10 cellular contexts compared by ENCODE assay signal in the genomic region with DNA sequence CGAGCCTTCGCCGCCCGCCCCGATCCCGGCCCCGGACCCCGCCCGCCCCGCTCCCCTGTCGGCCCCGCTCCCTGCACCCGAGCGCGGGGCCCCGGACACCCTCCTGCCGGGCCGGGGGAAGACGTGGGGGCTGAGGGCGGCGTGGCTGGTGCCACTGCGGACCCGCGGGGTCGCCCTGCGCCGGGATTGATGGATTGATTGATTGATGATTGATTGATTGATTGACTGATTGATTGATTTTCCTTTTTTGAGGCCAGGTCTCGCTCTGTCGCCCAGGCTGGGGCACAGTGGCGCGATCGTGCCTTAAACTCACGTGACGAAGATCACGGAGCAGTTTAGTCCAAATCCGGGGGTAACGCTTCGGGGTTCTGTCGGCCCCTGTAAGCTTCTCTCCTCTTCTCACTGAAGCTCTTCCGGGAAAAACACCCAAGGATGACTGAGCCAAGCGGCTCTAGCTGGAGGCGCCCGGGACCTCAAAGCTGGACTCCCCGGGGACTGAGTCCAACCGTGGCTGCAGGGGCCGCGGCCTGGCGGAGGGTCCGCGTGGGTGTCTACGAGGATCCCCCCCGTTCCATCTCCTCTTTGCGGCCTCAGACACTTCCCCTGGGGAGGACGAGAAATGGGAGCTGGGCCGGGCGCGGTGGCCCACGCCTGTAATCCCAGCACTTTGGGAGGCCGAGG. TPM values are rescaled to one million over a fixed set of nuclear protein-coding genes. Genes with fewer than 3 reads are reported as not detected.
DNase-seq lines count a peak whose midpoint lies in the region; ATAC-seq and TF ChIP-seq lines count a peak whose summit lies in the region.
"Had no signal": no experiment of that assay in that cellular context is flagged by ENCODE, and none has a peak within 500 bp of the region (broad histone marks: within the 10 kb centered on the region; RNA-seq: fewer than 3 reads in every experiment).

No MANE protein-coding gene starts in this region.

- H3K27ac Mint-ChIP-seq in activated CD8-positive, alpha-beta memory T cell treated with anti-CD3 and anti-CD28 coated beads, Interleukin-2, amount 10 ng/mL, durations not matched to agents 7 days and 5 days, result peak overlapping the region; percentile 61
- H3K27ac Mint-ChIP-seq in activated CD4-positive, alpha-beta memory T cell treated with anti-CD3 and anti-CD28 coated beads for 36 hours, result no peak overlapping the region

- peak overlapping the region; percentile 81 for H3K4me3 Mint-ChIP-seq in activated CD8-positive, alpha-beta memory T cell treated with anti-CD3 and anti-CD28 coated beads, Interleukin-2, amount 10 ng/mL, durations not matched to agents 7 days and 5 days
- H3K4me3 Mint-ChIP-seq in activated CD4-positive, alpha-beta memory T cell treated with anti-CD3 and anti-CD28 coated beads for 36 hours, result peak overlapping the region; percentile 74

- peaks cover 3% of the 10 kb centered on the region for H3K27me3 ChIP-seq in thoracic aorta (replicated peaks; ENCODE audit: insufficient read depth)

- peaks cover 52% of the 10 kb centered on the region for H3K27me3 Mint-ChIP-seq in activated CD8-positive, alpha-beta memory T cell treated with anti-CD3 and anti-CD28 coated beads, Interleukin-2, amount 10 ng/mL, durations not matched to agents 7 days and 5 days
- H3K27me3 Mint-ChIP-seq in activated CD4-positive, alpha-beta memory T cell treated with anti-CD3 and anti-CD28 coated beads for 36 hours, result peaks cover 45% of the 10 kb centered on the region

- peaks cover 0 to 22% of the 10 kb centered on the region in 2 donors for H3K4me1 ChIP-seq in thoracic aorta (ENCODE audit: control insufficient read depth in 1 of 2, low read depth in 2 of 2)

- no peak for TF ChIP-seq POLR2A in lower leg skin (IDR thresholded peaks at IDR 0.05)

- ATAC-seq in activated CD8-positive, alpha-beta memory T cell treated with anti-CD3 and anti-CD28 coated beads, Interleukin-2, amount 10 ng/mL, durations not matched to agents 7 days and 5 days, result no peak
- ATAC-seq in thoracic aorta (ENCODE audit: insufficient number of reproducible peaks, low FRiP score, low read depth), result no peak
- ATAC-seq in GM21576 (IDR thresholded peaks at IDR 0.05; ENCODE audit: unreplicated experiment), result no peak
- ATAC-seq in HG03378 (IDR thresholded peaks at IDR 0.05; ENCODE audit: unreplicated experiment), result no peak
- ATAC-seq: HCT116 had no signal

- no peak for DNase-seq in activated CD8-positive, alpha-beta memory T cell treated with anti-CD3 and anti-CD28 coated beads, Interleukin-2, amount 10 ng/mL, durations not matched to agents 7 days and 5 days
- no peak for DNase-seq in activated CD8-positive, alpha-beta memory T cell treated with anti-CD3 and anti-CD28 coated beads, Interleukin-2, amount 50 U/mL, for 48 hours
- DNase-seq in activated CD4-positive, alpha-beta memory T cell treated with anti-CD3 and anti-CD28 coated beads for 36 hours, result no peak
- DNase-seq in lower leg skin (ENCODE audit: low spot score in 2 of 2), result no peak
- no peak for DNase-seq in thoracic aorta (ENCODE audit: low spot score)
- no peak for DNase-seq in H4 (ENCODE audit: low spot score)
- DNase-seq: islet precursor cell had no signal

- POLR2A ChIA-PET in activated CD4-positive, alpha-beta memory T cell treated with anti-CD3 and anti-CD28 coated beads for 36 hours (lab: Charles Lee), result interaction anchor here (0.9 kb wide), 1 partner anchor 103 kb away, joined by 3 read pairs; no protein-coding TSS in a partner anchor

- H3K9me3 Mint-ChIP-seq in activated CD8-positive, alpha-beta memory T cell treated with anti-CD3 and anti-CD28 coated beads, Interleukin-2, amount 10 ng/mL, durations not matched to agents 7 days and 5 days (ENCODE audit: low read depth), result no peaks in the 10 kb centered on the region
- H3K9me3 Mint-ChIP-seq in activated CD4-positive, alpha-beta memory T cell treated with anti-CD3 and anti-CD28 coated beads for 36 hours, result no peaks in the 10 kb centered on the region

- no peaks in the 10 kb centered on the region for H3K9me3 ChIP-seq in thoracic aorta

- peaks cover 19% of the 10 kb centered on the region for H3K4me1 Mint-ChIP-seq in activated CD8-positive, alpha-beta memory T cell treated with anti-CD3 and anti-CD28 coated beads, Interleukin-2, amount 10 ng/mL, durations not matched to agents 7 days and 5 days
- H3K4me1 Mint-ChIP-seq in activated CD4-positive, alpha-beta memory T cell treated with anti-CD3 and anti-CD28 coated beads for 36 hours (ENCODE audit: low read depth), result peaks cover 15% of the 10 kb centered on the region

- H3K4me3 ChIP-seq in lower leg skin (ENCODE audit: low read depth, poor library complexity, severe bottlenecking), result peak overlapping the region; percentile 39
- H3K4me3 ChIP-seq in thoracic aorta, result peak overlapping the region; percentile 78

- WGBS in lower leg skin, 2 donors, result 22 to 25% methylated on average over 39 to 56 of the region's 59 CpGs

- intact Hi-C loops in activated CD4-positive, alpha-beta memory T cell treated with anti-CD3 and anti-CD28 coated beads for 36 hours (cut with micrococcal nuclease), result no loop called here
- intact Hi-C loops in lower leg skin (cut with DNase I; ENCODE audit: low total_unique reads), result no loop called here

- CTCF ChIA-PET in activated CD8-positive, alpha-beta memory T cell treated with anti-CD3 and anti-CD28 coated beads, Interleukin-2, amount 10 ng/mL, durations not matched to agents 7 days and 5 days (lab: Charles Lee), result interaction anchor here (1.0 to 5.5 kb wide), 6 partner anchors 24 to 135 kb away, joined by 3 to 24 read pairs (median 6); no protein-coding TSS in a partner anchor
- CTCF ChIA-PET in activated CD4-positive, alpha-beta memory T cell treated with anti-CD3 and anti-CD28 coated beads for 36 hours (lab: Charles Lee), result interaction anchor here (0.6 to 2.4 kb wide), 4 partner anchors 39 to 228 kb away, joined by 3 to 8 read pairs (median 4); no protein-coding TSS in a partner anchor

- H3K27ac ChIP-seq in thoracic aorta, result no peak overlapping the region

- peaks cover 12% of the 10 kb centered on the region for H3K36me3 Mint-ChIP-seq in activated CD8-positive, alpha-beta memory T cell treated with anti-CD3 and anti-CD28 coated beads, Interleukin-2, amount 10 ng/mL, durations not matched to agents 7 days and 5 days
- H3K36me3 Mint-ChIP-seq in activated CD4-positive, alpha-beta memory T cell treated with anti-CD3 and anti-CD28 coated beads for 36 hours, result peaks cover 3% of the 10 kb centered on the region

- no peaks in the 10 kb centered on the region for H3K36me3 ChIP-seq in thoracic aorta

- TF ChIP-seq CTCF in lower leg skin (IDR thresholded peaks at IDR 0.05) (no peak), thoracic aorta (IDR thresholded peaks at IDR 0.05) (no peak)

RNA-seq across cellular contexts. Expression of a gene that starts 40.2 kb away (rescaled TPM):
- total RNA-seq in activated CD8-positive, alpha-beta memory T cell treated with anti-CD3 and anti-CD28 coated beads, Interleukin-2, amount 10 ng/mL, durations not matched to agents 7 days and 5 days, result not detected
- not detected for total RNA-seq in activated CD4-positive, alpha-beta memory T cell treated with anti-CD3 and anti-CD28 coated beads for 36 hours
- total RNA-seq in lower leg skin (not detected), thoracic aorta (not detected)
- not detected in 2 replicates for total RNA-seq in H4 (2014; rRNA removed; shearing (Covaris generic))

RNA-seq across cellular contexts. Expression of a gene that starts 49.4 kb away (rescaled TPM):
- under 1 TPM; 0.12 to 0.35 TPM for total RNA-seq in activated CD8-positive, alpha-beta memory T cell treated with anti-CD3 and anti-CD28 coated beads, Interleukin-2, amount 10 ng/mL, durations not matched to agents 7 days and 5 days
- not detected for total RNA-seq in activated CD4-positive, alpha-beta memory T cell treated with anti-CD3 and anti-CD28 coated beads for 36 hours
- total RNA-seq in lower leg skin (1 to 10 TPM in 3 of 4 donors, under 1 TPM in 1; 0.78 to 5.4 (median 3.2) TPM), thoracic aorta (10 to 100 TPM in 1 of 2 donors, 1 to 10 TPM in 1; 6.3 to 10.0 TPM)
- total RNA-seq in H4 (2014; rRNA removed; shearing (Covaris generic)), result not detected in 2 replicates

RNA-seq across cellular contexts. Expression of a gene that starts 50.2 kb away (rescaled TPM):
- 100 to 1,000 TPM in 1 of 2 experiments, 10 to 100 TPM in 1; 83.2 to 145 TPM for total RNA-seq in activated CD8-positive, alpha-beta memory T cell treated with anti-CD3 and anti-CD28 coated beads, Interleukin-2, amount 10 ng/mL, durations not matched to agents 7 days and 5 days
- total RNA-seq in activated CD4-positive, alpha-beta memory T cell treated with anti-CD3 and anti-CD28 coated beads for 36 hours, result 10 to 100 TPM; 50.3 to 54.5 TPM
- total RNA-seq in lower leg skin, result 10 to 100 TPM; 60.9 to 98.8 (median 88.3) TPM
- 100 to 1,000 TPM; 159 to 200 TPM for total RNA-seq in thoracic aorta
- total RNA-seq in H4 (2014; rRNA removed; shearing (Covaris generic)), result 33.3 and 40.0 TPM in 2 replicates
